13 cellular contexts compared by ENCODE assay signal in the genomic region with DNA sequence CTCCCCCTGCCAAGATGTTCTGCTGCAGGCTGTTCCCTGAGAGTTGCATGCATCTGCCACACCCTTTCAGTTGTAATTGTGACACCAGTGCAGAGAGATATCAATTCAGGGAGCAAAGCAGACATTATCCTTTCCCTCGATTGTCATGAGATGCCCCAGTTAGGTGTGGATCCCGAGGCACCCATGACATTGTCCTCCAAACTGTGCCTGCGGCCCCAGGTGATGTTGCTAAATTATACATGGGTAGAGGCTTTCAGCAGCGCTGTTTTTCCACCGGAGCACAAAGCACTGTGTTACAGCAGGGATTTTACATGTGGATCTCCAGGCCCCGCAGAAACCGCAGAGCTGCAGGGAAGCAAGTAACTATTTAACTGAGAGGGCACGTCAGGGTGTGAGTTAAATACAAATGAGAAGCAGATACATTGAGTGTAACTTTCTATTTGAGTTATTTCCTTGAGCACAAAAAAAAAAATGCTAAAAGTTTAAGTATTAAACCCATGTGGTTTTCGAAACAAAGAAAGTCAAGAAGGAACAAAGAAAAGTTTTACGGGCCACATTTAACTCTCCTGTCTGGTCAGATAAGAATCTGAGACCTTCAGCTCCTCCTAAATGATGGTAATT.
DNase-seq lines count a peak whose midpoint lies in the region; ATAC-seq and TF ChIP-seq lines count a peak whose summit lies in the region.
"Had no signal": no experiment of that assay in that cellular context is flagged by ENCODE, and none has a peak within 500 bp of the region (broad histone marks: within the 10 kb centered on the region; RNA-seq: fewer than 3 reads in every experiment).

No MANE protein-coding gene starts in this region.

- no peaks in the 10 kb centered on the region for H3K9me3 ChIP-seq in GM23248 (ENCODE audit: low read depth)

- H3K27ac ChIP-seq in dorsolateral prefrontal cortex (no peak overlapping the region), GM23248 (no peak overlapping the region)

- H3K4me3 ChIP-seq in dorsolateral prefrontal cortex (no peak overlapping the region), GM23248 (no peak overlapping the region)

- no peaks in the 10 kb centered on the region for H3K79me2 ChIP-seq in GM23248 (ENCODE audit: insufficient read depth)

- H3K27me3 ChIP-seq in dorsolateral prefrontal cortex (peaks cover 0 to 7% (median 0%) of the 10 kb centered on the region in 45 donors), GM23248 (replicated peaks; ENCODE audit: insufficient read depth) (peaks cover 35% of the 10 kb centered on the region)

- H3K9me2 ChIP-seq in GM23248 (ENCODE audit: insufficient read depth), result no peaks in the 10 kb centered on the region

- peak; percentile 75 for ATAC-seq in GM18861 (IDR thresholded peaks at IDR 0.05; ENCODE audit: unreplicated experiment)
- peak; percentile 64 for ATAC-seq in GM21737 (IDR thresholded peaks at IDR 0.05; ENCODE audit: unreplicated experiment)
- peak; percentile 74 for ATAC-seq in HG03460 (IDR thresholded peaks at IDR 0.05; ENCODE audit: unreplicated experiment)
- peak; percentile 36 for ATAC-seq in left colon
- ATAC-seq: sciatic nerve had no signal

- H3K36me3 ChIP-seq in GM23248 (ENCODE audit: low read depth), result no peaks in the 10 kb centered on the region

- intact Hi-C loops in left colon (cut with DNase I, micrococcal nuclease) (no loop called here), dorsolateral prefrontal cortex (cut with DNase I) (no loop called here)

- H3K9ac ChIP-seq in GM23248, result no peak overlapping the region

- in situ Hi-C loops in GM23248 (cut with MboI), result no loop called here

- H3K4me1 ChIP-seq in GM23248 (ENCODE audit: insufficient read depth), result no peaks in the 10 kb centered on the region

- H3K4me2 ChIP-seq in GM23248 (ENCODE audit: unreplicated experiment), result no peak overlapping the region

- H2AFZ ChIP-seq in GM23248, result no peak overlapping the region

- WGBS in GM23248 (ENCODE audit: low coverage in 1 of 2, low lambda C conversion rate in 2 of 2, missing lambda C conversion rate in 2 of 2), 2 experiments, result 15 to 19% methylated on average over 10 of the region's 10 CpGs

- DNase-seq in left colon (peak; percentile 43 to 54), dorsolateral prefrontal cortex (no peak), GM23248 (no peak), NCI-H146 (lab: John Stamatoyannopoulos, UW) (no peak), DMS153 treated with DMSO at 0.1 percent for 48 hours (lab: John Stamatoyannopoulos, UW; ENCODE audit: unreplicated experiment) (no peak)
- DNase-seq: activated naive CD4-positive, alpha-beta T cell; CD8-positive, alpha-beta memory T cell; effector memory CD4-positive, alpha-beta T cell; NCI-H524 had no signal

- TF ChIP-seq CTCF in dorsolateral prefrontal cortex (IDR thresholded peaks at IDR 0.05 in 54 of 56, conservative IDR thresholded peaks at IDR 0.05 in 2 of 56; ENCODE audit: low read depth in 1 of 56, partially characterized antibody in 56 of 56), result no peak

- no peaks in the 10 kb centered on the region for H3F3A ChIP-seq in GM23248 (ENCODE audit: insufficient read depth)

- no peaks in the 10 kb centered on the region for H4K20me1 ChIP-seq in GM23248 (ENCODE audit: insufficient read depth)

Comparison
In these comparisons a context has a peak if more than half of its experiments do, and no peak if none do; other contexts are left out.
1. DNase-seq: peak in left colon (2 of 2); none in dorsolateral prefrontal cortex (0 of 10), GM23248 (single experiment), NCI-H146 (single experiment) and DMS153 treated with DMSO at 0.1 percent for 48 hours (single experiment).
2. Peak in every context shown above with its lines, with median percentiles within 50 percentile points of each other: ATAC-seq.